Comparison of ENCODE assay signal across 24 cellular contexts in genomic region chrX:48969471-48969870, GRCh38.
"Had no signal": no experiment of that assay in that cellular context is flagged by ENCODE, and none has a peak within 500 bp of the region (broad histone marks: within the 10 kb centered on the region; RNA-seq: fewer than 3 reads in every experiment).

No MANE protein-coding gene starts in this region.

- H3K27ac Mint-ChIP-seq: stimulated activated naive B cell treated with anti-CD40 and anti-IgM and Interleukin-4, amounts not matched to agents 10 μg/mL and 1 μg/mL and 100 μg/mL, for 72 hours; stimulated activated naive CD8-positive, alpha-beta T cell treated with anti-CD3 and anti-CD28 coated beads, Interleukin-15, Interleukin-2, amounts not matched to agents 100 ng/mL and 50 ng/mL, for 24 hours; type B pancreatic cell had no signal

- H3K9me3 Mint-ChIP-seq: stimulated activated effector memory CD8-positive, alpha-beta T cell treated with anti-CD3 and anti-CD28 coated beads, Interleukin-12 subunit alpha, Interleukin-12 subunit beta, amount 100 ng/mL, for 72 hours; stimulated activated memory B cell treated with anti-CD40 and anti-IgM and Interleukin-4, amounts not matched to agents 10 μg/mL and 1 μg/mL and 100 μg/mL, for 72 hours; stimulated activated naive B cell treated with anti-CD40 and anti-IgM and Interleukin-4, amounts not matched to agents 10 μg/mL and 1 μg/mL and 100 μg/mL, for 72 hours; stimulated activated naive CD8-positive, alpha-beta T cell treated with anti-CD3 and anti-CD28 coated beads, Interleukin-15, amount 100 ng/mL, for 72 hours; stimulated activated naive CD8-positive, alpha-beta T cell treated with anti-CD3 and anti-CD28 coated beads, Interleukin-15, Interleukin-2, amounts not matched to agents 100 ng/mL and 50 ng/mL, for 24 hours; type B pancreatic cell had no signal

- H3K4me3 Mint-ChIP-seq: stimulated activated effector memory CD8-positive, alpha-beta T cell treated with anti-CD3 and anti-CD28 coated beads, Interleukin-12 subunit alpha, Interleukin-12 subunit beta, amount 100 ng/mL, for 72 hours; stimulated activated memory B cell treated with anti-CD40 and anti-IgM and Interleukin-4, amounts not matched to agents 10 μg/mL and 1 μg/mL and 100 μg/mL, for 72 hours; stimulated activated naive B cell treated with anti-CD40 and anti-IgM and Interleukin-4, amounts not matched to agents 10 μg/mL and 1 μg/mL and 100 μg/mL, for 72 hours; stimulated activated naive CD8-positive, alpha-beta T cell treated with anti-CD3 and anti-CD28 coated beads, Interleukin-15, Interleukin-2, amounts not matched to agents 100 ng/mL and 50 ng/mL, for 24 hours; type B pancreatic cell had no signal

- DNase-seq: stimulated activated CD4-positive, alpha-beta T cell treated with anti-CD3 and anti-CD28 coated beads, Interleukin-2, amount 100 ng/mL, for 48 hours; stimulated activated CD4-positive, alpha-beta T cell treated with anti-CD3 and anti-CD28 coated beads, Interleukin-4, amount 100 ng/mL, for 1 hour; stimulated activated CD4-positive, alpha-beta T cell treated with anti-CD3 and anti-CD28 coated beads, Interleukin-4, amount 100 ng/mL, for 24 hours; stimulated activated CD4-positive, alpha-beta T cell treated with anti-CD3 and anti-CD28 coated beads, Interleukin-4, amount 100 ng/mL, for 4 hours; stimulated activated CD8-positive, alpha-beta memory T cell treated with anti-CD3 and anti-CD28 coated beads, Interleukin-4, amount 100 ng/mL, for 48 hours; stimulated activated naive B cell treated with anti-CD40 and anti-IgM and Interleukin-4, amounts not matched to agents 10 μg/mL and 1 μg/mL and 100 μg/mL, for 72 hours; stimulated activated naive CD4-positive, alpha-beta T cell; stimulated activated naive CD4-positive, alpha-beta T cell treated with Interleukin-2 at 50 U/mL for 16 hours; stimulated activated naive CD8-positive, alpha-beta T cell treated with anti-CD3 and anti-CD28 coated beads, Interleukin-15, amount 100 ng/mL, for 72 hours; stimulated activated naive CD8-positive, alpha-beta T cell treated with anti-CD3 and anti-CD28 coated beads, Interleukin-15, Interleukin-2, amounts not matched to agents 100 U/mL and 50 U/mL, for 24 hours; stomach; substantia nigra; testis; thyroid gland; tibial artery; transverse colon; trophoblast cell; upper lobe of left lung; upper lobe of right lung; uterus had no signal

- H3K27me3 Mint-ChIP-seq: stimulated activated memory B cell treated with anti-CD40 and anti-IgM and Interleukin-4, amounts not matched to agents 10 μg/mL and 1 μg/mL and 100 μg/mL, for 72 hours; stimulated activated naive CD8-positive, alpha-beta T cell treated with anti-CD3 and anti-CD28 coated beads, Interleukin-15, amount 100 ng/mL, for 72 hours; stimulated activated naive CD8-positive, alpha-beta T cell treated with anti-CD3 and anti-CD28 coated beads, Interleukin-15, Interleukin-2, amounts not matched to agents 100 ng/mL and 50 ng/mL, for 24 hours; type B pancreatic cell had no signal
